In genomic region chr7:73683056-73683915, GRCh38 we compare ENCODE assay signal across 1 cellular context.
TF ChIP-seq lines count a peak whose summit lies in the region.

TSS of gene BUD23 (plus strand) at chr7:73683597. CDS start at chr7:73683626, 29 bp downstream.
TSS of gene DNAJC30 (minus strand) at chr7:73683453. CDS start at chr7:73683423, 30 bp downstream.

TF ChIP-seq in K562, 482 proteins besides CTCF, POLR2A, EP300 and RAD21 (continued from another document and continues in another):
- TF ChIP-seq ARID3A (IDR thresholded peaks at IDR 0.05; ENCODE audit: borderline replicate concordance, low read depth, low read length) (no peak), NCOR1 (IDR thresholded peaks at IDR 0.05) (no peak), GABPB1 (CRISPR knock-in tag; IDR thresholded peaks at IDR 0.05) (peak; percentile 70), ZNF165 (CRISPR knock-in tag; IDR thresholded peaks at IDR 0.05; ENCODE audit: borderline replicate concordance) (no peak), ARID2 (IDR thresholded peaks at IDR 0.05) (no peak), ZNF212 (CRISPR knock-in tag; IDR thresholded peaks at IDR 0.05) (peak; percentile 72; the same call in 1 of the 2 replicates), ZNF407 (IDR thresholded peaks at IDR 0.05; ENCODE audit: low read depth) (no peak), ELK3 (CRISPR knock-in tag; IDR thresholded peaks at IDR 0.05) (no peak), ZBTB8A (IDR thresholded peaks at IDR 0.05; ENCODE audit: partially characterized antibody) (no peak), YY1 (IDR thresholded peaks at IDR 0.05; ENCODE audit: borderline replicate concordance in 1 of 3, control insufficient read depth in 1 of 3, extremely low read depth in 1 of 3, insufficient read depth in 3 of 3, insufficient read length in 1 of 3, insufficient replicate concordance in 2 of 3, low read depth in 1 of 3, low read length in 2 of 3) (peak; percentile 80 to 96 (median 95)), ZBTB17 (CRISPR knock-in tag; IDR thresholded peaks at IDR 0.05) (no peak), HMGN3 (IDR thresholded peaks at IDR 0.05; ENCODE audit: borderline replicate concordance, extremely low read depth, insufficient read length, low read depth, low read length) (peak; percentile 78), RCOR1 (IDR thresholded peaks at IDR 0.05; ENCODE audit: borderline replicate concordance in 1 of 2, low read depth in 2 of 2, low read length in 2 of 2) (no peak), WHSC1 (IDR thresholded peaks at IDR 0.05; ENCODE audit: low read length) (no peak), EZH2 (IDR thresholded peaks at IDR 0.05; ENCODE audit: borderline replicate concordance, low read depth, low read length) (no peak), DPF2 (IDR thresholded peaks at IDR 0.05) (no peak), RNF219 (CRISPR knock-in tag; IDR thresholded peaks at IDR 0.05) (no peak), ZNF589 (CRISPR knock-in tag; IDR thresholded peaks at IDR 0.05; ENCODE audit: low read depth) (peak; percentile 14; the same call in 1 of the 2 replicates), EP400 (IDR thresholded peaks at IDR 0.05) (peak; percentile 97), YBX1 (IDR thresholded peaks at IDR 0.05) (no peak), ZNF274 (IDR thresholded peaks at IDR 0.05; ENCODE audit: borderline replicate concordance, low read depth, low read length) (no peak), MXI1 (IDR thresholded peaks at IDR 0.05; ENCODE audit: low read depth, low read length) (peak; percentile 94), STAT6 (CRISPR knock-in tag; IDR thresholded peaks at IDR 0.05) (no peak), POU5F1 (IDR thresholded peaks at IDR 0.05; ENCODE audit: borderline replicate concordance, low read depth, low read length, partially characterized antibody) (no peak), ZNF239 (CRISPR knock-in tag; IDR thresholded peaks at IDR 0.05) (no peak), ZNF512 (tag; IDR thresholded peaks at IDR 0.05) (no peak), BRF1 (IDR thresholded peaks at IDR 0.05; ENCODE audit: borderline replicate concordance, extremely low read depth, insufficient read length) (no peak), ZNF146 (CRISPR knock-in tag; IDR thresholded peaks at IDR 0.05; ENCODE audit: unreplicated experiment) (no peak), SMARCA5 (IDR thresholded peaks at IDR 0.05) (no peak), PTTG1 (tag; IDR thresholded peaks at IDR 0.05; ENCODE audit: low read depth) (no peak), ZNF780A (CRISPR knock-in tag; IDR thresholded peaks at IDR 0.05) (no peak), MBD2 (IDR thresholded peaks at IDR 0.05; ENCODE audit: borderline replicate concordance, low read depth) (peak; percentile 82; the same call in 1 of the 2 replicates), HINFP (tag; conservative IDR thresholded peaks at IDR 0.05; ENCODE audit: low read depth) (no peak), TCF7 (IDR thresholded peaks at IDR 0.05; ENCODE audit: borderline replicate concordance) (no peak; the same call in 1 of the 2 replicates), THRB (CRISPR knock-in tag; conservative IDR thresholded peaks at IDR 0.05) (no peak), MXD1 (CRISPR knock-in tag; IDR thresholded peaks at IDR 0.05; ENCODE audit: borderline replicate concordance, poor library complexity, severe bottlenecking) (peak; percentile 94), RBM17 (IDR thresholded peaks at IDR 0.05; ENCODE audit: borderline replicate concordance, low read depth, low read length) (no peak), NR4A1 (CRISPR knock-in tag; IDR thresholded peaks at IDR 0.05) (no peak), NR4A1 (tag; IDR thresholded peaks at IDR 0.05) (no peak), ZNF263 (CRISPR knock-in tag; IDR thresholded peaks at IDR 0.05; ENCODE audit: borderline replicate concordance) (no peak), MAFF (IDR thresholded peaks at IDR 0.05; ENCODE audit: low read length) (no peak)
